ENCODE assay signal across 19 cellular contexts in the genomic region with DNA sequence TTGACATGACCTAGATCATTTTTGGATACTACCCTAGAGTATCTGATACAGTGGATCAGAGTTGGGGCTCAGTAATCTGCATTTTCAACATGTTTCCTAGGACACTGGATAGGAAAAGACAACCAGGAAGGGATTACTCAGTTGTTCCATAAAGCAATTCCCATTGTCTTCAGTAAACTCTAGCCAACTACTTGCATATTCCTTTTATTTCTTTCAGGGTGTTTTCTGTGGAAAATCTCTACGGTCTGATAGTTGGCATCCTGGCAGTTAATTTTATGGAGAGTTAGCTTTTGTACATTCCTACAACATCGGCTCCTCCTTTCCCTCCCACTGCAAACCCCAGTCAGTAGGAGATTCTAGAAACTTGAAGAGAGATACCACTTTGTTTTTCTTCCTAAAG.
A peak's percentile ranks its signal among the peaks of the same experiment; 100 is the strongest.
DNase-seq lines count a peak whose midpoint lies in the region; ATAC-seq and TF ChIP-seq lines count a peak whose summit lies in the region.
"Had no signal": no experiment of that assay in that cellular context is flagged by ENCODE, and none has a peak within 500 bp of the region (broad histone marks: within the 10 kb centered on the region; RNA-seq: fewer than 3 reads in every experiment).

No MANE protein-coding gene starts in this region.

- TF ChIP-seq POLR2A in heart left ventricle (IDR thresholded peaks at IDR 0.05) = no peak

- no peaks in the 10 kb centered on the region for H3K9me3 ChIP-seq in heart left ventricle
- H3K9me3 ChIP-seq in osteoblast (ENCODE audit: low read depth, low read length) = no peaks in the 10 kb centered on the region
- no peaks in the 10 kb centered on the region for H3K9me3 ChIP-seq in tibial artery
- H3K9me3 ChIP-seq: HAP-1 had no signal

- H3K79me2 ChIP-seq in osteoblast (ENCODE audit: insufficient read depth, low read length) = peaks cover 25% of the 10 kb centered on the region

- CTCF ChIA-PET in activated naive CD4-positive, alpha-beta T cell treated with anti-CD3 and anti-CD28 coated beads, Interleukin-2, amount 10 ng/mL, durations not matched to agents 7 days and 5 days (lab: Charles Lee) = no interaction called here

- no peak overlapping the region for H3K4me3 ChIP-seq in heart left ventricle
- H3K4me3 ChIP-seq in fibroblast of the aortic adventitia (ENCODE audit: low read depth, low read length) = no peak overlapping the region
- no peak overlapping the region for H3K4me3 ChIP-seq in osteoblast (ENCODE audit: insufficient read depth, low read length)
- no peak overlapping the region for H3K4me3 ChIP-seq in tibial artery
- H3K4me3 ChIP-seq: HAP-1, K562 had no signal

- no peak for DNase-seq in heart left ventricle
- no peak for DNase-seq in Right ventricle myocardium inferior (ENCODE audit: missing footprints)
- DNase-seq in fibroblast of the aortic adventitia (ENCODE audit: low read depth) = peak; percentile 48
- no peak for DNase-seq in osteoblast (ENCODE audit: insufficient read length, low spot score, missing footprints)
- no peak for DNase-seq in tibial artery
- no peak for DNase-seq in NCI-H82 (lab: John Stamatoyannopoulos, UW)
- DNase-seq in activated naive CD4-positive, alpha-beta T cell treated with anti-CD3 and anti-CD28 coated beads, Interleukin-2, amount 10 ng/mL, durations not matched to agents 7 days and 5 days = no peak
- DNase-seq: 8988T, C1 segment of cervical spinal cord, COR-L47, DMS153, NCI-H1092, NCI-H2227 treated with DMSO at 0.1 percent for 48 hours, NCI-H524 treated with DMSO at 0.1 percent for 48 hours, RPMI8226 had no signal

- no peak overlapping the region for H3K4me3 Mint-ChIP-seq in activated naive CD4-positive, alpha-beta T cell treated with anti-CD3 and anti-CD28 coated beads, Interleukin-2, amount 10 ng/mL, durations not matched to agents 7 days and 5 days

- H3K9me3 Mint-ChIP-seq in activated naive CD4-positive, alpha-beta T cell treated with anti-CD3 and anti-CD28 coated beads, Interleukin-2, amount 10 ng/mL, durations not matched to agents 7 days and 5 days = no peaks in the 10 kb centered on the region

- H3K36me3 ChIP-seq in heart left ventricle = no peaks in the 10 kb centered on the region
- no peaks in the 10 kb centered on the region for H3K36me3 ChIP-seq in osteoblast (ENCODE audit: insufficient read depth, low read length)
- no peaks in the 10 kb centered on the region for H3K36me3 ChIP-seq in tibial artery
- H3K36me3 ChIP-seq: HAP-1 had no signal

- ATAC-seq in heart left ventricle = peak in 3 of 4 donors; percentile 2 to 14 (median 2)
- ATAC-seq in Right ventricle myocardium inferior = no peak
- no peak for ATAC-seq in GM18858 (IDR thresholded peaks at IDR 0.05; ENCODE audit: unreplicated experiment)
- ATAC-seq: K562 had no signal

- H3K27ac ChIP-seq in heart left ventricle (peak overlapping the region in 5 of 12 donors; percentile 31 to 40 (median 37)), osteoblast (ENCODE audit: low read depth, low read length) (peak overlapping the region; percentile 95), tibial artery (peak overlapping the region; percentile 79 to 81)
- H3K27ac ChIP-seq: HL-60 had no signal

- peak overlapping the region; percentile 17 for H2AFZ ChIP-seq in osteoblast (ENCODE audit: low read length)

- no peaks in the 10 kb centered on the region for H4K20me1 ChIP-seq in osteoblast (ENCODE audit: insufficient read depth, low read length)

- no peak overlapping the region for H3K27ac Mint-ChIP-seq in activated naive CD4-positive, alpha-beta T cell treated with anti-CD3 and anti-CD28 coated beads, Interleukin-2, amount 10 ng/mL, durations not matched to agents 7 days and 5 days

- no peaks in the 10 kb centered on the region for H3K36me3 Mint-ChIP-seq in activated naive CD4-positive, alpha-beta T cell treated with anti-CD3 and anti-CD28 coated beads, Interleukin-2, amount 10 ng/mL, durations not matched to agents 7 days and 5 days

- H3K27me3 ChIP-seq in heart left ventricle = no peaks in the 10 kb centered on the region
- no peaks in the 10 kb centered on the region for H3K27me3 ChIP-seq in osteoblast (ENCODE audit: insufficient read depth, low read length)
- no peaks in the 10 kb centered on the region for H3K27me3 ChIP-seq in tibial artery

- H3K27me3 Mint-ChIP-seq in activated naive CD4-positive, alpha-beta T cell treated with anti-CD3 and anti-CD28 coated beads, Interleukin-2, amount 10 ng/mL, durations not matched to agents 7 days and 5 days = no peaks in the 10 kb centered on the region

- 31 to 45% (median 32%) methylated on average over 2 of the region's 2 CpGs for WGBS in heart left ventricle, 4 donors

- intact Hi-C loops in heart left ventricle (cut with DNase I) = loop anchor here in 1 of 10 donors (10.0 kb wide), 1 partner anchor 73 kb away; no protein-coding TSS in a partner anchor
- intact Hi-C loops in Right ventricle myocardium inferior (cut with DNase I) = loop anchor here (5.0 kb wide), 2 partner anchors 45 to 90 kb away; no protein-coding TSS in a partner anchor
- intact Hi-C loops in tibial artery (cut with DNase I; ENCODE audit: low total_unique reads) = no loop called here

- TF ChIP-seq CTCF in heart left ventricle (IDR thresholded peaks at IDR 0.05) = no peak
- no peak for TF ChIP-seq CTCF in fibroblast of the aortic adventitia (IDR thresholded peaks at IDR 0.05; ENCODE audit: insufficient read depth, low read length)
- no peak for TF ChIP-seq CTCF in osteoblast (IDR thresholded peaks at IDR 0.05; ENCODE audit: extremely low read depth, low read depth, low read length)
- TF ChIP-seq CTCF in tibial artery (IDR thresholded peaks at IDR 0.05) = no peak

- H3K4me1 ChIP-seq in heart left ventricle (peaks cover 9 to 91% (median 38%) of the 10 kb centered on the region in 12 donors), osteoblast (ENCODE audit: insufficient read depth, low read length) (peaks cover 59% of the 10 kb centered on the region), tibial artery (peaks cover 0 to 96% (median 17%) of the 10 kb centered on the region in 4 donors)
- H3K4me1 ChIP-seq: HAP-1 had no signal

- H3K4me1 Mint-ChIP-seq in activated naive CD4-positive, alpha-beta T cell treated with anti-CD3 and anti-CD28 coated beads, Interleukin-2, amount 10 ng/mL, durations not matched to agents 7 days and 5 days = no peaks in the 10 kb centered on the region

- H3K4me2 ChIP-seq in osteoblast (ENCODE audit: insufficient read depth, low read length) = peak overlapping the region; percentile 60

Comparison
In these comparisons a context has a peak if more than half of its experiments do, and no peak if none do; other contexts are left out.
1. ATAC-seq: peak in heart left ventricle (3 of 4); none in Right ventricle myocardium inferior (single experiment) and GM18858 (single experiment).